Comparison of ENCODE assay signal across 1 cellular context in genomic region chr2:15560988-15561573, GRCh38.
TF ChIP-seq lines count a peak whose summit lies in the region.

TSS of gene NBAS (minus strand) at chr2:15561334. CDS start at chr2:15561304, 30 bp downstream.

TF ChIP-seq in HepG2, 621 proteins besides CTCF, POLR2A, EP300 and RAD21 (continued from another document):
- TF ChIP-seq ZBTB40 (IDR thresholded peaks at IDR 0.05) (no peak), ZBTB40 (CRISPR knock-in tag; IDR thresholded peaks at IDR 0.05) (peak; percentile 37; the same call in 1 of the 2 replicates), ETV5 (CRISPR knock-in tag; IDR thresholded peaks at IDR 0.05; ENCODE audit: borderline replicate concordance) (peak; percentile 53; the same call in 1 of the 2 replicates), ZNF530 (CRISPR knock-in tag; IDR thresholded peaks at IDR 0.05; ENCODE audit: low read depth) (no peak), ATRX (CRISPR knock-in tag; IDR thresholded peaks at IDR 0.05; ENCODE audit: borderline replicate concordance) (no peak), TRIM24 (CRISPR knock-in tag; IDR thresholded peaks at IDR 0.05) (no peak), ZUFSP (CRISPR knock-in tag; IDR thresholded peaks at IDR 0.05; ENCODE audit: borderline replicate concordance) (no peak), EHMT2 (IDR thresholded peaks at IDR 0.05; ENCODE audit: borderline replicate concordance, low read depth, low read length) (no peak), THAP11 (CRISPR knock-in tag; IDR thresholded peaks at IDR 0.05) (peak; percentile 90), SYNCRIP (IDR thresholded peaks at IDR 0.05; ENCODE audit: insufficient read depth, low read depth, low read length) (no peak), ZNF768 (CRISPR knock-in tag; IDR thresholded peaks at IDR 0.05) (peak; percentile 31), FOXM1 (CRISPR knock-in tag; IDR thresholded peaks at IDR 0.05) (no peak), ZNF816 (CRISPR knock-in tag; IDR thresholded peaks at IDR 0.05; ENCODE audit: borderline replicate concordance) (peak; percentile 97), SNAPC4 (CRISPR knock-in tag; IDR thresholded peaks at IDR 0.05) (no peak), ZNF570 (CRISPR knock-in tag; IDR thresholded peaks at IDR 0.05; ENCODE audit: borderline replicate concordance) (no peak), SIN3B (IDR thresholded peaks at IDR 0.05; ENCODE audit: low read length) (peak; percentile 85), MEF2D (CRISPR knock-in tag; IDR thresholded peaks at IDR 0.05) (no peak; the same call in 1 of the 2 replicates), ZFP41 (CRISPR knock-in tag; IDR thresholded peaks at IDR 0.05; ENCODE audit: borderline replicate concordance) (no peak), ZNF496 (CRISPR knock-in tag; IDR thresholded peaks at IDR 0.05; ENCODE audit: insufficient replicate concordance) (no peak), MIXL1 (CRISPR knock-in tag; IDR thresholded peaks at IDR 0.05) (peak; percentile 64; the same call in 1 of the 2 replicates), PCBP2 (optimal IDR thresholded peaks at IDR 0.05; ENCODE audit: low read depth, low read length, poor library complexity, severe bottlenecking) (no peak), ZNF180 (CRISPR knock-in tag; IDR thresholded peaks at IDR 0.05; ENCODE audit: borderline replicate concordance, low read depth) (no peak), RFX3 (CRISPR knock-in tag; IDR thresholded peaks at IDR 0.05) (no peak), MAFG (CRISPR knock-in tag; IDR thresholded peaks at IDR 0.05) (no peak), ZMYM3 (CRISPR knock-in tag; IDR thresholded peaks at IDR 0.05) (no peak), ZBTB43 (CRISPR knock-in tag; conservative IDR thresholded peaks at IDR 0.05) (no peak; the same call in 1 of the 2 replicates), RCOR2 (CRISPR knock-in tag; IDR thresholded peaks at IDR 0.05) (peak; percentile 51; the same call in 1 of the 2 replicates), GLMP (CRISPR knock-in tag; IDR thresholded peaks at IDR 0.05; ENCODE audit: borderline replicate concordance) (no peak), ZBTB39 (CRISPR knock-in tag; IDR thresholded peaks at IDR 0.05) (peak; percentile 64; the same call in 1 of the 2 replicates), ZNF614 (CRISPR knock-in tag; IDR thresholded peaks at IDR 0.05; ENCODE audit: borderline replicate concordance) (peak; percentile 87; the same call in 1 of the 2 replicates), ZNF367 (CRISPR knock-in tag; IDR thresholded peaks at IDR 0.05; ENCODE audit: borderline replicate concordance) (no peak), NKX3-1 (CRISPR knock-in tag; IDR thresholded peaks at IDR 0.05) (no peak; the same call in 1 of the 2 replicates), SOX13 (IDR thresholded peaks at IDR 0.05) (0 out of 2 replicates have a peak, but pooled peaks have one; percentile 52), SOX13 (CRISPR knock-in tag; conservative IDR thresholded peaks at IDR 0.05 in 1 of 2, IDR thresholded peaks at IDR 0.05 in 1 of 2) (peak in 1 of 2 experiments; percentile 72; a peak in 2 of 4 replicates), TSC22D2 (CRISPR knock-in tag; IDR thresholded peaks at IDR 0.05; ENCODE audit: borderline replicate concordance) (no peak), ZNF629 (CRISPR knock-in tag; conservative IDR thresholded peaks at IDR 0.05) (0 out of 2 replicates have a peak, but pooled peaks have one; percentile 2), NFRKB (IDR thresholded peaks at IDR 0.05) (no peak), ZNF598 (CRISPR knock-in tag; IDR thresholded peaks at IDR 0.05; ENCODE audit: borderline replicate concordance) (no peak), ZNF576 (CRISPR knock-in tag; IDR thresholded peaks at IDR 0.05) (no peak), CBX2 (IDR thresholded peaks at IDR 0.05; ENCODE audit: low read depth, low read length) (no peak), CBX2 (CRISPR knock-in tag; IDR thresholded peaks at IDR 0.05; ENCODE audit: low read depth) (no peak), EED (CRISPR knock-in tag; IDR thresholded peaks at IDR 0.05) (no peak), RELA (CRISPR knock-in tag; IDR thresholded peaks at IDR 0.05) (no peak)
